In genomic region chr17:56891751-56892150, GRCh38 we compare ENCODE assay signal across 9 cellular contexts. TPM values are rescaled to one million over a fixed set of nuclear protein-coding genes. Genes with fewer than 3 reads are reported as not detected.
A peak's percentile ranks its signal among the peaks of the same experiment; 100 is the strongest.
DNase-seq lines count a peak whose midpoint lies in the region; TF ChIP-seq lines count a peak whose summit lies in the region.
"Had no signal": no experiment of that assay in that cellular context is flagged by ENCODE, and none has a peak within 500 bp of the region (broad histone marks: within the 10 kb centered on the region; RNA-seq: fewer than 3 reads in every experiment).

No MANE protein-coding gene starts in this region.

- TF ChIP-seq CTCF in coronary artery (IDR thresholded peaks at IDR 0.05) (peak; percentile 25), osteocyte (IDR thresholded peaks at IDR 0.05) (peak; percentile 11)

- H3K36me3 Mint-ChIP-seq in osteocyte (ENCODE audit: unreplicated experiment) = peaks cover 57% of the 10 kb centered on the region

- H3K27ac Mint-ChIP-seq in osteocyte (ENCODE audit: unreplicated experiment) = no peak overlapping the region
- H3K27ac Mint-ChIP-seq: brain had no signal

- H3K4me1 Mint-ChIP-seq in osteocyte (ENCODE audit: unreplicated experiment) = no peaks in the 10 kb centered on the region

- no peak overlapping the region for H3K4me3 ChIP-seq in coronary artery

- H3K27ac ChIP-seq in coronary artery = no peak overlapping the region

- H3K4me3 Mint-ChIP-seq in osteocyte (ENCODE audit: unreplicated experiment) = no peak overlapping the region
- H3K4me3 Mint-ChIP-seq: brain had no signal

- no peaks in the 10 kb centered on the region for H3K27me3 Mint-ChIP-seq in osteocyte (ENCODE audit: unreplicated experiment)
- H3K27me3 Mint-ChIP-seq: brain had no signal

- DNase-seq in CD1c-positive myeloid dendritic cell (ENCODE audit: extremely low spot score) = peak; percentile 53
- peak; percentile 41 for DNase-seq in T-helper 9 cell
- DNase-seq in coronary artery (ENCODE audit: low spot score) = no peak
- DNase-seq in osteocyte (ENCODE audit: extremely low spot score, unreplicated experiment) = no peak
- DNase-seq in NCI-H1930 (lab: John Stamatoyannopoulos, UW) = no peak
- DNase-seq in NK-92 (lab: John Stamatoyannopoulos, UW; ENCODE audit: unreplicated experiment) = no peak
- DNase-seq in globus pallidus (ENCODE audit: low spot score) = no peak
- DNase-seq in HT-29 (ENCODE audit: low spot score) = no peak

- peaks cover 8% of the 10 kb centered on the region for H3K9me3 Mint-ChIP-seq in osteocyte (ENCODE audit: unreplicated experiment)

RNA-seq across cellular contexts. Expression of gene TRIM25, which starts 22.1 kb away (rescaled TPM):
- 28.1 and 35.1 TPM in 2 replicates for total RNA-seq in osteocyte
- total RNA-seq in HT-29 (2014; rRNA removed; shearing (Covaris generic)) = 29.8 and 38.4 TPM in 2 replicates

RNA-seq across cellular contexts. Expression of gene DGKE, which starts 57.8 kb away (rescaled TPM):
- total RNA-seq in osteocyte = 6.6 and 7.1 TPM in 2 replicates
- 4.4 and 10.2 TPM in 2 replicates for total RNA-seq in HT-29 (2014; rRNA removed; shearing (Covaris generic))

RNA-seq across cellular contexts. Expression of gene C17orf67, which starts 58.0 kb away (rescaled TPM):
- total RNA-seq in osteocyte = 1.6 and 2.4 TPM in 2 replicates
- 0.81 and 1.7 TPM in 2 replicates for total RNA-seq in HT-29 (2014; rRNA removed; shearing (Covaris generic))

Comparison
In these comparisons a context has a peak if more than half of its experiments do, and no peak if none do; other contexts are left out.
1. DNase-seq: peak in CD1c-positive myeloid dendritic cell (single experiment) and T-helper 9 cell (single experiment); none in coronary artery (single experiment), osteocyte (single experiment), NCI-H1930 (0 of 2), NK-92 (single experiment), globus pallidus (single experiment) and HT-29 (single experiment).